In genomic region chr14:24430682-24431568, GRCh38 we compare ENCODE assay signal across 7 cellular contexts. TPM values are rescaled to one million over a fixed set of nuclear protein-coding genes. Genes with fewer than 3 reads are reported as not detected.
DNase-seq lines count a peak whose midpoint lies in the region; ATAC-seq, FAIRE-seq and TF ChIP-seq lines count a peak whose summit lies in the region.

No MANE protein-coding gene starts in this region.

- peak; percentile 59 for TF ChIP-seq POLR2A in GM18951 (IDR thresholded peaks at IDR 0.05; ENCODE audit: extremely low read depth, insufficient read depth, insufficient read length)

- no peaks in the 10 kb centered on the region for H3K9me3 ChIP-seq in pancreas

- H3K4me1 ChIP-seq in pancreas, result peaks cover 7 to 43% (median 41%) of the 10 kb centered on the region in 3 donors

- in situ Hi-C loops in GM18951 (cut with MboI; ENCODE audit: low sequenced_read_pairs, unreplicated experiment), result loop anchor here (10.0 kb wide), 1 partner anchor 96 kb away; the partner anchor contains the start of genes ADCY4 and RIPK3

- no peak for DNase-seq in Jurkat, Clone E6-1 (ENCODE audit: low read depth, low spot score)
- DNase-seq in activated T-cell treated with anti-CD3 and anti-CD28 coated beads, Interleukin-2, amount 50 U/mL, for 1 hour, result peak; percentile 45
- peak; percentile 46 for DNase-seq in fibroblast of pulmonary artery (ENCODE audit: low read depth)
- DNase-seq in pancreas, result peak; percentile 23 to 75 (median 46)
- DNase-seq in hippocampal formation (lab: John Stamatoyannopoulos, UW), result no peak
- no peak for DNase-seq in inferior parietal cortex (ENCODE audit: extremely low spot score)

- peaks cover 0 to 11% (median 3%) of the 10 kb centered on the region in 3 donors for H3K36me3 ChIP-seq in pancreas

- 11 to 13% methylated on average over 18 to 19 of the region's 19 CpGs for WGBS in pancreas, 2 donors

- FAIRE-seq in pancreas (lab: Jason Lieb, UNC), result no peak

- intact Hi-C loops in pancreas (cut with DNase I), result loop anchor here (5.0 to 10.0 kb wide), 3 partner anchors 59 to 99 kb away; partner anchors contain the start of genes ADCY4 (in 1 of the 3) and RIPK3 (in 1 of the 3)

- H3K27me3 ChIP-seq in pancreas, result no peaks in the 10 kb centered on the region

- TF ChIP-seq CTCF in fibroblast of pulmonary artery (IDR thresholded peaks at IDR 0.05; ENCODE audit: low read length, missing control alignments) (no peak), pancreas (IDR thresholded peaks at IDR 0.05) (no peak)

- ATAC-seq in pancreas, result peak in 3 of 4 donors; percentile 15 to 47 (median 24)

- H3K4me3 ChIP-seq in Jurkat, Clone E6-1 (ENCODE audit: low read length), result peak overlapping the region; percentile 83
- H3K4me3 ChIP-seq in fibroblast of pulmonary artery (replicated peaks; ENCODE audit: low read depth, low read length) (peak overlapping the region; percentile 91), pancreas (peak overlapping the region; percentile 58 to 78 (median 70))

- peak overlapping the region; percentile 88 to 96 (median 94) for H3K27ac ChIP-seq in pancreas

RNA-seq across cellular contexts. Expression of gene KHNYN, which starts 1.2 kb away (rescaled TPM):
- 27.4 TPM for polyA plus RNA-seq in Jurkat, Clone E6-1 (2012; ENCODE audit: insufficient read depth, insufficient read length)
- total RNA-seq in pancreas, result 10 to 100 TPM; 25.4 to 42.9 (median 27.9) TPM
- 10 to 100 TPM; 21.8 to 26.9 TPM for polyA plus RNA-seq in pancreas

RNA-seq across cellular contexts. Expression of gene CBLN3, which starts 1.5 kb away (rescaled TPM):
- 0.74 TPM for polyA plus RNA-seq in Jurkat, Clone E6-1 (2012; ENCODE audit: insufficient read depth, insufficient read length)
- 1 to 10 TPM in 1 of 6 donors, under 1 TPM in 5; 0.47 to 5.6 (median 0.75) TPM for total RNA-seq in pancreas
- 1 to 10 TPM in 1 of 2 donors, under 1 TPM in 1; 0.91 to 1.4 TPM for polyA plus RNA-seq in pancreas

RNA-seq across cellular contexts. Expression of gene SDR39U1, which starts 11.7 kb away (rescaled TPM):
- 81.0 TPM for polyA plus RNA-seq in Jurkat, Clone E6-1 (2012; ENCODE audit: insufficient read depth, insufficient read length)
- 10 to 100 TPM; 22.0 to 33.8 (median 28.9) TPM for total RNA-seq in pancreas
- polyA plus RNA-seq in pancreas, result 100 to 1,000 TPM in 1 of 2 donors, 10 to 100 TPM in 1; 86.1 to 124 TPM

RNA-seq across cellular contexts. Expression of gene NYNRIN, which starts 32.1 kb away (rescaled TPM):
- 1.4 TPM for polyA plus RNA-seq in Jurkat, Clone E6-1 (2012; ENCODE audit: insufficient read depth, insufficient read length)
- total RNA-seq in pancreas, result 1 to 10 TPM; 2.1 to 9.0 (median 4.3) TPM
- 1 to 10 TPM; 2.7 to 5.6 TPM for polyA plus RNA-seq in pancreas

Comparison
In these comparisons a context has a peak if more than half of its experiments do, and no peak if none do; other contexts are left out.
1. DNase-seq: peak in activated T-cell treated with anti-CD3 and anti-CD28 coated beads, Interleukin-2, amount 50 U/mL, for 1 hour (single experiment), fibroblast of pulmonary artery (single experiment) and pancreas (6 of 6); none in Jurkat, Clone E6-1 (single experiment), hippocampal formation (0 of 2) and inferior parietal cortex (single experiment).
2. Peak in every context shown above with its lines, with median percentiles within 50 percentile points of each other: H3K4me3 ChIP-seq.